ENCODE assay signal across 9 cellular contexts in the genomic region with DNA sequence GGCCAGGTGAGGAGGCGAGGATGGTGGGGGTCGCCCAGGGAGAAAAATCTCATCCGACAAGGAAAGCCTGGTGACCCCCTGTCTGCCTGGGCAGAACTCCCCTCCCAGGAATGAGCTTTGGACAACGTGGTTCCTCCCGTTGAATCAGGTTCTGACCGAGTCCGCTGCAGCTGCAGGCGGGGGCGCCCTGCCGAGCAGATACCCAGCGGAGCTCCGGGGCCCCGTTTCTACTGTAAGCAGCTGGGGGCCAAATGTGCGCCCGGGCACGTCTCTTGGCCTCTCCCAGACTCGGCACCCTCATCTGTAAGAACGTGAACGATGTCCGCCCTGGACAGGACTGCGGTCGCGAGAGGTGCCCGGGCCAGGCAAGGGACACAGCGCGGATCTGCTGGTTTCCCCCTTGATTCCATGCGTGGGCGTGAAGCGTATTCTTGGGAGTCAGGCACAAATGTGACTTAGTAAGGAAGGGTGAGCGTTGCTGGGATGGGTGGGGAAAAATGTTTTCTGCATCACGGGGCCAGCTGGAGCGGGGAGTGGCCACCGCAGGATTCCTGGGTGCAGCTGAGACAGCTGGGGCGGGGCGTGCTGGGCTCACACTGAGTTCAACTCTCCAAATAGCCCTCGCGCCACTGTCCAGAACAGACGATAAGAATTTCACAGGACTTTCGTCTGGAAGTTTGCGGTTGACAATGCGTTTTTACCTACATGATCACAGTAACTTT. TPM values are rescaled to one million over a fixed set of nuclear protein-coding genes. Genes with fewer than 3 reads are reported as not detected.
DNase-seq lines count a peak whose midpoint lies in the region; ATAC-seq and TF ChIP-seq lines count a peak whose summit lies in the region.
"Had no signal": no experiment of that assay in that cellular context is flagged by ENCODE, and none has a peak within 500 bp of the region (broad histone marks: within the 10 kb centered on the region; RNA-seq: fewer than 3 reads in every experiment).

No MANE protein-coding gene starts in this region.

- peak overlapping the region; percentile 48 to 56 for H3K27ac ChIP-seq in mucosa of rectum (ENCODE audit: low read depth in 2 of 2, low read length in 2 of 2)

- peak overlapping the region; percentile 24 to 35 for H3K9ac ChIP-seq in mucosa of rectum (ENCODE audit: low read depth in 1 of 2, low read length in 2 of 2)

- no peaks in the 10 kb centered on the region for H3K36me3 ChIP-seq in mucosa of rectum (ENCODE audit: control insufficient read depth in 2 of 2, insufficient read depth in 2 of 2, low read length in 2 of 2)

- peak; percentile 58 for DNase-seq in AG09319 (ENCODE audit: extremely low read depth, low read depth)
- DNase-seq in NCI-H2171 treated with DMSO at 0.1 percent for 48 hours (lab: John Stamatoyannopoulos, UW) = peak; percentile 18
- DNase-seq in epithelial cell of proximal tubule (ENCODE audit: low read depth) = no peak
- no peak for DNase-seq in NCI-H774 (lab: John Stamatoyannopoulos, UW)
- no peak for DNase-seq in NCI-H2029 (lab: John Stamatoyannopoulos, UW)
- DNase-seq in NCI-H2196 (lab: John Stamatoyannopoulos, UW; ENCODE audit: unreplicated experiment) = no peak

- peaks cover 13 to 18% of the 10 kb centered on the region in 2 donors for H3K27me3 ChIP-seq in mucosa of rectum (ENCODE audit: control insufficient read depth in 2 of 2, insufficient read depth in 2 of 2, low read length in 2 of 2)

- H3K4me3 ChIP-seq in epithelial cell of proximal tubule (ENCODE audit: low read depth, low read length) (peak overlapping the region; percentile 62), mucosa of rectum (ENCODE audit: low read length in 2 of 2) (peak overlapping the region; percentile 41 to 61)
- H3K4me3 ChIP-seq: GM12878 had no signal

- H3K4me1 ChIP-seq in mucosa of rectum (ENCODE audit: control insufficient read depth in 2 of 2, insufficient read depth in 2 of 2, low read length in 2 of 2) = peaks cover 4 to 7% of the 10 kb centered on the region in 2 donors

- peak; percentile 3 for TF ChIP-seq CTCF in AG09319 (IDR thresholded peaks at IDR 0.05; ENCODE audit: low read depth, low read length)
- no peak for TF ChIP-seq CTCF in epithelial cell of proximal tubule (conservative IDR thresholded peaks at IDR 0.05; ENCODE audit: low read depth, low read length)

- H3K9me3 ChIP-seq in mucosa of rectum (ENCODE audit: control insufficient read depth in 2 of 2, low read length in 2 of 2) = no peaks in the 10 kb centered on the region

- no peak for ATAC-seq in HG02759 (IDR thresholded peaks at IDR 0.05; ENCODE audit: unreplicated experiment)
- ATAC-seq: GM12878 had no signal

RNA-seq across cellular contexts. Expression of a gene that starts 20.2 kb away (rescaled TPM):
- 425 and 1,079 TPM in 2 replicates for total RNA-seq in epithelial cell of proximal tubule

RNA-seq across cellular contexts. Expression of a gene that starts 33.7 kb away (rescaled TPM):
- 1.5 and 5.6 TPM in 2 replicates for total RNA-seq in epithelial cell of proximal tubule
- total RNA-seq: GM12878 had no signal

Comparison
In these comparisons a context has a peak if more than half of its experiments do, and no peak if none do; other contexts are left out.
1. DNase-seq: peak in AG09319 (single experiment) and NCI-H2171 treated with DMSO at 0.1 percent for 48 hours (single experiment); none in epithelial cell of proximal tubule (single experiment), NCI-H774 (single experiment), NCI-H2029 (single experiment) and NCI-H2196 (single experiment).